In genomic region chr5:2102821-2103776, GRCh38 we compare ENCODE assay signal across 1 cellular context.
TF ChIP-seq lines count a peak whose summit lies in the region.

No MANE protein-coding gene starts in this region.

TF ChIP-seq in GM23338, 12 proteins besides CTCF, POLR2A, EP300 and RAD21 (continued from another document):
- no peak for TF ChIP-seq ZNF462 (CRISPR knock-in tag; IDR thresholded peaks at IDR 0.05)
- TF ChIP-seq ETS1 (IDR thresholded peaks at IDR 0.05): no peak
- no peak for TF ChIP-seq POLR2AphosphoS5 (IDR thresholded peaks at IDR 0.05; ENCODE audit: low read depth)
- TF ChIP-seq NANOG (IDR thresholded peaks at IDR 0.05; ENCODE audit: borderline replicate concordance): no peak
- TF ChIP-seq ZNF114 (CRISPR knock-in tag; IDR thresholded peaks at IDR 0.05): no peak
- TF ChIP-seq REST (IDR thresholded peaks at IDR 0.05; ENCODE audit: unreplicated experiment): no peak
- no peak for TF ChIP-seq CREB1 (CRISPR knock-in tag; IDR thresholded peaks at IDR 0.05; ENCODE audit: low read depth)
- TF ChIP-seq STAT1 (IDR thresholded peaks at IDR 0.05; ENCODE audit: unreplicated experiment): no peak
- TF ChIP-seq ZNF331 (CRISPR knock-in tag; IDR thresholded peaks at IDR 0.05; ENCODE audit: low read depth): no peak
